ENCODE assay signal across 1 cellular context in the genomic region with DNA sequence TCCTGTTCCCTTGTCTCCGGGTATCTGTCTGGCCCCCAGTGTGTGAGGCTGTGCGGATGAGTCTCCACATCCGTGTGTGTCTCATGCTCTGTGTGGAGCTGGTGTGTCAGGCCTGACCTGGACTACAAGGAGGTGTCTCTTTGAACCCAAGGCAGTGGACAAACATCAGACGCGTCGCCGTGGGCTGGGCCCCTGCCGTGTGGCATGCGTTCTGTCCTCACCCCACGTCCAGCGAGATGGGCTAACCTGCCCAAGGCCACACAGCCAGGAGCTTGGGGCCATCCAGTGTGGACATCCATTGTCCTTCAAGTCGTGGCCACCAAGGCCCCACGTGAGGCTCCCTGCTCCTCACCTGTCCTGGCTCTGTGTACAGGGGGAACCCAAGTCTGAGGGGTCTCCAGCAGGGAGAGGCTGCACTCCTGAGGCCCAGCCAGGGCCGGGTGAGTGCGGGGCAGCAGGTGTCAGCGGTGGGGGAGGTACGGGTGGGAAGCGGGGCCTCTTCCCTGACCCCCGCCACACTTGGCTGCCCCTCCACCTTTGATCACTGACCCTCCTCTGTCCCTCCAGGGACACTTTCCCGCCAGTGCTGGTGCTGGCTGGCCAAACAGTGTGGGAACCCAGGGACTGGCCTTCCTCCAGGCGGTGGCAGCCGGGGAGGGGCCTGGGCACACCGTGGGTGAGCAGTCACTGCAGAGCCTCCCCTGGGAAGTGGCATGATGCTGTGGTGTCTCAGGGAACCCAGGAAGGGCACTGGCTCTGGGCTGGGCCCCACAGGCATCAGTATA.
A peak's percentile ranks its signal among the peaks of the same experiment; 100 is the strongest.
TF ChIP-seq lines count a peak whose summit lies in the region.

No MANE protein-coding gene starts in this region.

TF ChIP-seq in HepG2, 621 proteins besides CTCF, POLR2A, EP300 and RAD21:
- TF ChIP-seq, protein P1, sequence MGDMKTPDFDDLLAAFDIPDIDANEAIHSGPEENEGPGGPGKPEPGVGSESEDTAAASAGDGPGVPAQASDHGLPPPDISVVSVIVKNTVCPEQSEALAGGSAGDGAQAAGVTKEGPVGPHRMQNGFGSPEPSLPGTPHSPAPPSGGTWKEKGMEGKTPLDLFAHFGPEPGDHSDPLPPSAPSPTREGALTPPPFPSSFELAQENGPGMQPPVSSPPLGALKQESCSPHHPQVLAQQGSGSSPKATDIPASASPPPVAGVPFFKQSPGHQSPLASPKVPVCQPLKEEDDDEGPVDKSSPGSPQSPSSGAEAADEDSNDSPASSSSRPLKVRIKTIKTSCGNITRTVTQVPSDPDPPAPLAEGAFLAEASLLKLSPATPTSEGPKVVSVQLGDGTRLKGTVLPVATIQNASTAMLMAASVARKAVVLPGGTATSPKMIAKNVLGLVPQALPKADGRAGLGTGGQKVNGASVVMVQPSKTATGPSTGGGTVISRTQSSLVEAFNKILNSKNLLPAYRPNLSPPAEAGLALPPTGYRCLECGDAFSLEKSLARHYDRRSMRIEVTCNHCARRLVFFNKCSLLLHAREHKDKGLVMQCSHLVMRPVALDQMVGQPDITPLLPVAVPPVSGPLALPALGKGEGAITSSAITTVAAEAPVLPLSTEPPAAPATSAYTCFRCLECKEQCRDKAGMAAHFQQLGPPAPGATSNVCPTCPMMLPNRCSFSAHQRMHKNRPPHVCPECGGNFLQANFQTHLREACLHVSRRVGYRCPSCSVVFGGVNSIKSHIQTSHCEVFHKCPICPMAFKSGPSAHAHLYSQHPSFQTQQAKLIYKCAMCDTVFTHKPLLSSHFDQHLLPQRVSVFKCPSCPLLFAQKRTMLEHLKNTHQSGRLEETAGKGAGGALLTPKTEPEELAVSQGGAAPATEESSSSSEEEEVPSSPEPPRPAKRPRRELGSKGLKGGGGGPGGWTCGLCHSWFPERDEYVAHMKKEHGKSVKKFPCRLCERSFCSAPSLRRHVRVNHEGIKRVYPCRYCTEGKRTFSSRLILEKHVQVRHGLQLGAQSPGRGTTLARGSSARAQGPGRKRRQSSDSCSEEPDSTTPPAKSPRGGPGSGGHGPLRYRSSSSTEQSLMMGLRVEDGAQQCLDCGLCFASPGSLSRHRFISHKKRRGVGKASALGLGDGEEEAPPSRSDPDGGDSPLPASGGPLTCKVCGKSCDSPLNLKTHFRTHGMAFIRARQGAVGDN (CRISPR knock-in tag; IDR thresholded peaks at IDR 0.05) = 0 out of 2 replicates have a peak, but pooled peaks have one; percentile 23
- TF ChIP-seq GTF2F1 (IDR thresholded peaks at IDR 0.05; ENCODE audit: low read length) (no peak), ZNF768 (CRISPR knock-in tag; IDR thresholded peaks at IDR 0.05) (peak; percentile 59; the same call in 1 of the 2 replicates)
